Comparison of ENCODE assay signal across 17 cellular contexts in the genomic region with DNA sequence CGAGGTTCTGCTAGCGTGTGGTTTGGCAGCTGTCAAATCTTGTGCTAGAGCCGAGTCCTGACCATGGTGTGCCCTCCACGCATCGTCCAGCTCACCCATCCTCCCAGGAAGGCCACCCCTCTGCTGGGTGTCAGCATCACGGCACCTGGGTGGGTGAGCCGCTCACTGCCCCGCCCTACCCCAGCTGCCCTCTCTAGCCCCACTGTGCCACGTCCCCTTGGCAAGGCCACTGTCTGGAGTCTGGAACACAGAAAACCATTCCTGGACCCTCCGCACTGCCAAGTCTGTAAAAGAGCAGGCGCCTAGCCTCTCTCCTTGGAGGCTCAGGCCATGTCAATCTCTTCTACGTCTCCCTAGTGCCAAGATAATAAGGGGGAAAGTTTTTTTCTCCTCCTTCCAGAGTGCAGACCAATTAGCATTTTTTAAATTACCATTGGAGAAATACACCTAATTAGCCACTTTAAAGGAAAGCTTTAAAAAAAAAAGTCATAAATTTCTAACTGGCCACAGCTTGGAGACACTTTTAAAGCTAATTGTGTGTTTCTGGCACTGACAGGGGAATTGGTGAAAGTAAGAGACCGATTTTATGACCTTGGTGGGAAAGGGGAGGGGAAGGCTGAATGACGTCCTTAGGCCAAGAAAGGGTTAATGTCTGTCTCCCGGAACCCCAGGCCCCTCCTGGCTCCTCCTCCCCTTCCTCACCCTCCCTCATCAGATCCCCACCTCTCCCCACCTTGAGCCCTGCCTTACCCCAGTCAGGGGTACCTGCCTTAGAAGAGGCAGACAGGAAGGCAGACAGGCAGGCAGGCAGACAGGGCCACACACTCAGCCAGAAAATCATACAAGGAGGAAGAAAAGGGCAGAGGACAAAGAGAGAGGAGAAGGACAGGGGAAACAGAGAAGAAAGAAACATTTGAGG.
DNase-seq lines count a peak whose midpoint lies in the region; TF ChIP-seq lines count a peak whose summit lies in the region.
"Had no signal": no experiment of that assay in that cellular context is flagged by ENCODE, and none has a peak within 500 bp of the region (broad histone marks: within the 10 kb centered on the region; RNA-seq: fewer than 3 reads in every experiment).

No MANE protein-coding gene starts in this region.

- 65 to 74% (median 68%) methylated on average over 15 of the region's 15 CpGs for WGBS in adrenal gland, 4 donors

- DNase-seq in ascending aorta (ENCODE audit: low spot score in 2 of 2) (no peak), islet precursor cell (peak; percentile 59), pons (ENCODE audit: low spot score) (peak; percentile 12), MCF 10A (ENCODE audit: unreplicated experiment) (no peak), adrenal gland (no peak), RKO (ENCODE audit: low spot score) (no peak), mesothelial cell of epicardium (ENCODE audit: low spot score in 2 of 2, unreplicated experiment in 2 of 2) (no peak)
- DNase-seq: brain microvascular endothelial cell; lower lobe of right lung; NCI-H1092 treated with DMSO at 0.1 percent for 48 hours; NCI-H2107; NCI-H510A treated with DMSO at 0.1 percent for 48 hours; stimulated activated CD4-positive, alpha-beta T cell treated with anti-CD3 and anti-CD28 coated beads, Interleukin-2, amount 100 ng/mL, for 48 hours had no signal

- H3K27ac ChIP-seq in HEK293 (ENCODE audit: extremely low read depth, low read depth, low read length) (no peak overlapping the region), ascending aorta (peak overlapping the region; percentile 32 to 76), adrenal gland (no peak overlapping the region)
- H3K27ac ChIP-seq: brain microvascular endothelial cell, lower lobe of right lung, RWPE1 had no signal

- H3K9me3 ChIP-seq in HEK293 (ENCODE audit: control insufficient read depth, insufficient read depth, low read depth, low read length), result no peaks in the 10 kb centered on the region
- no peaks in the 10 kb centered on the region for H3K9me3 ChIP-seq in ascending aorta
- H3K9me3 ChIP-seq in adrenal gland (replicated peaks in 1 of 3), result no peaks in the 10 kb centered on the region
- H3K9me3 ChIP-seq: lower lobe of right lung had no signal

- H3K9me3 Mint-ChIP-seq in MCF 10A (ENCODE audit: unreplicated experiment) (peaks cover 8% of the 10 kb centered on the region), mesothelial cell of epicardium (peaks cover 5% of the 10 kb centered on the region)

- H3K36me3 ChIP-seq in HEK293 (ENCODE audit: control insufficient read depth in 2 of 2, insufficient read depth in 1 of 2, low read length in 2 of 2), result no peaks in the 10 kb centered on the region
- H3K36me3 ChIP-seq in ascending aorta, result no peaks in the 10 kb centered on the region
- H3K36me3 ChIP-seq in adrenal gland (replicated peaks in 1 of 2), result no peaks in the 10 kb centered on the region
- H3K36me3 ChIP-seq: brain microvascular endothelial cell, lower lobe of right lung had no signal

- H3K27me3 ChIP-seq in ascending aorta (no peaks in the 10 kb centered on the region), adrenal gland (no peaks in the 10 kb centered on the region)
- H3K27me3 ChIP-seq: brain microvascular endothelial cell had no signal

- POLR2A ChIA-PET in HEK293 (lab: Yijun Ruan, JAX) (no interaction called here), MCF 10A (lab: Yijun Ruan, JAX) (no interaction called here)

- intact Hi-C loops in ascending aorta (cut with DNase I) (loop anchor here (5.0 kb wide), 1 partner anchor 168 kb away; no protein-coding TSS in a partner anchor), MCF 10A (cut with micrococcal nuclease) (no loop called here), adrenal gland (cut with DNase I) (no loop called here)

- H3K36me3 Mint-ChIP-seq in MCF 10A (ENCODE audit: insufficient read depth, unreplicated experiment) (no peaks in the 10 kb centered on the region), mesothelial cell of epicardium (no peaks in the 10 kb centered on the region)

- H3K4me3 ChIP-seq in HEK293 (ENCODE audit: low read depth, low read length), result no peak overlapping the region
- no peak overlapping the region for H3K4me3 ChIP-seq in ascending aorta
- no peak overlapping the region for H3K4me3 ChIP-seq in adrenal gland
- H3K4me3 ChIP-seq: lower lobe of right lung, skin epidermis had no signal

- CTCF ChIA-PET in HEK293 (lab: Yijun Ruan, JAX) (interaction anchor here (0.6 kb wide), 1 partner anchor 29 kb away, joined by 3 read pairs; no protein-coding TSS in a partner anchor), MCF 10A (lab: Yijun Ruan, JAX) (no interaction called here)

- H3K4me1 Mint-ChIP-seq in MCF 10A (ENCODE audit: insufficient read depth, unreplicated experiment) (no peaks in the 10 kb centered on the region), mesothelial cell of epicardium (peaks cover 13% of the 10 kb centered on the region)

- TF ChIP-seq CTCF in HEK293 (tag by site-specific recombination; IDR thresholded peaks at IDR 0.05) (no peak), ascending aorta (IDR thresholded peaks at IDR 0.05) (no peak), MCF 10A (IDR thresholded peaks at IDR 0.05; ENCODE audit: unreplicated experiment) (no peak), adrenal gland (IDR thresholded peaks at IDR 0.05) (no peak), mesothelial cell of epicardium (IDR thresholded peaks at IDR 0.05; ENCODE audit: unreplicated experiment) (no peak)

- H3K4me1 ChIP-seq in HEK293 (ENCODE audit: control insufficient read depth, insufficient read depth, low read length), result no peaks in the 10 kb centered on the region; the same call in 1 of the 2 replicates
- H3K4me1 ChIP-seq in ascending aorta, result peaks cover 7 to 48% of the 10 kb centered on the region in 2 donors
- no peaks in the 10 kb centered on the region for H3K4me1 ChIP-seq in adrenal gland (replicated peaks in 1 of 2)
- H3K4me1 ChIP-seq: lower lobe of right lung had no signal

- no peak overlapping the region for H3K4me3 Mint-ChIP-seq in MCF 10A (ENCODE audit: unreplicated experiment)
- H3K4me3 Mint-ChIP-seq in mesothelial cell of epicardium, result no peak overlapping the region

- BruUV-seq in MCF 10A (replicated peaks; lab: Mats Ljungman, UMichigan), result no TSS peak

- no peak overlapping the region for H3K27ac Mint-ChIP-seq in MCF 10A (ENCODE audit: low read depth, unreplicated experiment)
- H3K27ac Mint-ChIP-seq in mesothelial cell of epicardium, result no peak overlapping the region
- H3K27ac Mint-ChIP-seq: progenitor cell of endocrine pancreas had no signal

- H3K27me3 Mint-ChIP-seq in MCF 10A (ENCODE audit: insufficient read depth, unreplicated experiment) (peaks cover 14% of the 10 kb centered on the region), mesothelial cell of epicardium (ENCODE audit: low read depth) (peaks cover 35% of the 10 kb centered on the region)

- no peak for TF ChIP-seq POLR2A in adrenal gland (IDR thresholded peaks at IDR 0.05)

TF ChIP-seq in HEK293, 187 proteins besides CTCF, POLR2A, EP300 and RAD21 (continues in another document):
- peak; percentile 79 for TF ChIP-seq SP7 (tag by site-specific recombination; IDR thresholded peaks at IDR 0.05)
- no peak for TF ChIP-seq ZNF548 (tag by site-specific recombination; IDR thresholded peaks at IDR 0.05)
- TF ChIP-seq ZNF138 (tag by site-specific recombination; IDR thresholded peaks at IDR 0.05; ENCODE audit: borderline replicate concordance), result no peak
- TF ChIP-seq ZNF202 (tag by site-specific recombination; IDR thresholded peaks at IDR 0.05; ENCODE audit: borderline replicate concordance), result no peak
- TF ChIP-seq, protein P1, sequence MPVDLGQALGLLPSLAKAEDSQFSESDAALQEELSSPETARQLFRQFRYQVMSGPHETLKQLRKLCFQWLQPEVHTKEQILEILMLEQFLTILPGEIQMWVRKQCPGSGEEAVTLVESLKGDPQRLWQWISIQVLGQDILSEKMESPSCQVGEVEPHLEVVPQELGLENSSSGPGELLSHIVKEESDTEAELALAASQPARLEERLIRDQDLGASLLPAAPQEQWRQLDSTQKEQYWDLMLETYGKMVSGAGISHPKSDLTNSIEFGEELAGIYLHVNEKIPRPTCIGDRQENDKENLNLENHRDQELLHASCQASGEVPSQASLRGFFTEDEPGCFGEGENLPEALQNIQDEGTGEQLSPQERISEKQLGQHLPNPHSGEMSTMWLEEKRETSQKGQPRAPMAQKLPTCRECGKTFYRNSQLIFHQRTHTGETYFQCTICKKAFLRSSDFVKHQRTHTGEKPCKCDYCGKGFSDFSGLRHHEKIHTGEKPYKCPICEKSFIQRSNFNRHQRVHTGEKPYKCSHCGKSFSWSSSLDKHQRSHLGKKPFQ (tag by site-specific recombination; IDR thresholded peaks at IDR 0.05), result no peak
- no peak for TF ChIP-seq ZNF23 (tag by site-specific recombination; IDR thresholded peaks at IDR 0.05; ENCODE audit: borderline replicate concordance)
- no peak for TF ChIP-seq ZBTB17 (tag by site-specific recombination; IDR thresholded peaks at IDR 0.05)
- TF ChIP-seq, protein P2, sequence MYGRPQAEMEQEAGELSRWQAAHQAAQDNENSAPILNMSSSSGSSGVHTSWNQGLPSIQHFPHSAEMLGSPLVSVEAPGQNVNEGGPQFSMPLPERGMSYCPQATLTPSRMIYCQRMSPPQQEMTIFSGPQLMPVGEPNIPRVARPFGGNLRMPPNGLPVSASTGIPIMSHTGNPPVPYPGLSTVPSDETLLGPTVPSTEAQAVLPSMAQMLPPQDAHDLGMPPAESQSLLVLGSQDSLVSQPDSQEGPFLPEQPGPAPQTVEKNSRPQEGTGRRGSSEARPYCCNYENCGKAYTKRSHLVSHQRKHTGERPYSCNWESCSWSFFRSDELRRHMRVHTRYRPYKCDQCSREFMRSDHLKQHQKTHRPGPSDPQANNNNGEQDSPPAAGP (tag by site-specific recombination; IDR thresholded peaks at IDR 0.05), result 0 out of 2 replicates have a peak, but pooled peaks have one; percentile 37

Comparison
In these comparisons a context has a peak if more than half of its experiments do, and no peak if none do; other contexts are left out.
1. H3K27ac ChIP-seq: peak in ascending aorta (2 of 2); none in HEK293 (single experiment) and adrenal gland (0 of 5).
2. DNase-seq: peak in islet precursor cell (single experiment) and pons (single experiment); none in ascending aorta (0 of 2), MCF 10A (single experiment), adrenal gland (0 of 7), RKO (single experiment) and mesothelial cell of epicardium (0 of 2).